In genomic region chr7:1569833-1570632, GRCh38 we compare ENCODE assay signal across 8 cellular contexts. TPM values are rescaled to one million over a fixed set of nuclear protein-coding genes. Genes with fewer than 3 reads are reported as not detected.
DNase-seq lines count a peak whose midpoint lies in the region; ATAC-seq, FAIRE-seq and TF ChIP-seq lines count a peak whose summit lies in the region.

Gene PSMG3 (minus strand): TSS chr7:1570032. CDS start chr7:1569339, 693 bp downstream.

- H3K23ac ChIP-seq in neuronal stem cell (ENCODE audit: low read depth, low read length, poor library complexity), result peak within 1 kb of the TSS; percentile 60

- H3K27ac ChIP-seq in foreskin keratinocyte (peak within 1 kb of the TSS; percentile 79), neuronal stem cell (replicated peaks; ENCODE audit: low read length) (peak within 1 kb of the TSS; percentile 31), subcutaneous abdominal adipose tissue (ENCODE audit: low read depth, low read length) (peak within 1 kb of the TSS; percentile 88)

- peak; percentile 89 for DNase-seq in G401 (ENCODE audit: low spot score)
- DNase-seq in H54 (ENCODE audit: insufficient read length, low spot score), result peak; percentile 97
- peak; percentile 94 for DNase-seq in LoVo (ENCODE audit: low spot score)
- peak; percentile 87 for DNase-seq in SIG-M5 treated with dmso at 0.1 percent for 504 hours (lab: John Stamatoyannopoulos, UW; ENCODE audit: unreplicated experiment)
- peak; percentile 86 for DNase-seq in activated gamma-delta T cell treated with Interleukin-2 at 50 U/mL for 16 hours
- DNase-seq in foreskin keratinocyte, result peak; percentile 62 to 69
- peak; percentile 58 for DNase-seq in neuronal stem cell (ENCODE audit: low spot score)

- H3K9me3 ChIP-seq in neuronal stem cell (replicated peaks in 1 of 2; ENCODE audit: control insufficient read depth in 2 of 2, insufficient read depth in 1 of 2, low read depth in 1 of 2, low read length in 2 of 2), result no peaks in the 10 kb centered on the region
- H3K9me3 ChIP-seq in subcutaneous abdominal adipose tissue (ENCODE audit: control insufficient read depth in 5 of 5, low read length in 5 of 5), result no peaks in the 10 kb centered on the region

- H3K4me3 ChIP-seq in neuronal stem cell (ENCODE audit: low read length in 2 of 2) (peak within 1 kb of the TSS; percentile 56 to 83), subcutaneous abdominal adipose tissue (ENCODE audit: low read depth in 1 of 5, low read length in 5 of 5) (peak within 1 kb of the TSS; percentile 78 to 92 (median 91))

- peak; percentile 83 for ATAC-seq in foreskin keratinocyte

- H3K4me1 ChIP-seq in foreskin keratinocyte, result peaks cover 15% of the 10 kb centered on the region
- H3K4me1 ChIP-seq in neuronal stem cell (ENCODE audit: control insufficient read depth in 2 of 2, insufficient read depth in 1 of 2, low read depth in 1 of 2, low read length in 2 of 2), result peaks cover 12 to 14% of the 10 kb centered on the region in 2 donors
- H3K4me1 ChIP-seq in subcutaneous abdominal adipose tissue (ENCODE audit: control insufficient read depth in 5 of 5, insufficient read depth in 5 of 5, low read length in 5 of 5), result peaks cover 5 to 55% (median 39%) of the 10 kb centered on the region in 5 donors

- peak within 1 kb of the TSS; percentile 90 for H2AFZ ChIP-seq in neuronal stem cell (ENCODE audit: low read length)

- peak within 1 kb of the TSS; percentile 43 for H3K14ac ChIP-seq in neuronal stem cell (ENCODE audit: low read length)

- H2BK15ac ChIP-seq in neuronal stem cell (ENCODE audit: low read length), result no peak within 1 kb of the TSS

- H3K36me3 ChIP-seq in neuronal stem cell (replicated peaks in 1 of 2; ENCODE audit: control insufficient read depth in 2 of 2, insufficient read depth in 2 of 2, low read length in 2 of 2), result peaks cover 0 to 1% of the 10 kb centered on the region in 2 donors
- peaks cover 0 to 20% (median 10%) of the 10 kb centered on the region in 5 donors for H3K36me3 ChIP-seq in subcutaneous abdominal adipose tissue (ENCODE audit: control insufficient read depth in 5 of 5, insufficient read depth in 5 of 5, low read length in 5 of 5)

- H4K8ac ChIP-seq in neuronal stem cell (ENCODE audit: low read depth, low read length), result no peak within 1 kb of the TSS

- no peak within 1 kb of the TSS for H4K91ac ChIP-seq in neuronal stem cell (ENCODE audit: low read depth, low read length, poor library complexity)

- no CpG with 5 or more reads among the region's 95 CpGs for WGBS in neuronal stem cell (ENCODE audit: extremely low coverage in 2 of 2, insufficient read length in 2 of 2, insufficient replicate concordance in 1 of 2), 2 donors

- H2AK5ac ChIP-seq in neuronal stem cell (ENCODE audit: low read depth, low read length), result peak within 1 kb of the TSS; percentile 66

- TF ChIP-seq POLR2A in H54 (IDR thresholded peaks at IDR 0.05; ENCODE audit: low read depth, low read length), result peak; percentile 86

- peaks cover 4% of the 10 kb centered on the region for H3K79me1 ChIP-seq in neuronal stem cell (ENCODE audit: low read depth, low read length)

- H3K18ac ChIP-seq in neuronal stem cell (ENCODE audit: low read length), result peak within 1 kb of the TSS; percentile 72

- no peak for FAIRE-seq in H54 (lab: Jason Lieb, UNC)

- H2BK5ac ChIP-seq in neuronal stem cell (ENCODE audit: low read length), result no peak within 1 kb of the TSS

- in situ Hi-C loops in G401 (cut with HindIII; ENCODE audit: low sequenced_read_pairs), result no loop called here

- no peak within 1 kb of the TSS for H2BK12ac ChIP-seq in neuronal stem cell (ENCODE audit: low read length)

- H3K27me3 ChIP-seq in foreskin keratinocyte (no peaks in the 10 kb centered on the region), neuronal stem cell (ENCODE audit: control insufficient read depth in 3 of 3, insufficient read depth in 3 of 3, low read depth in 1 of 3, low read length in 3 of 3) (peaks cover 0 to 2% (median 0%) of the 10 kb centered on the region in 3 experiments), subcutaneous abdominal adipose tissue (ENCODE audit: control insufficient read depth in 5 of 5, insufficient read depth in 4 of 5, low read length in 5 of 5) (no peaks in the 10 kb centered on the region)

- H3K4ac ChIP-seq in neuronal stem cell (ENCODE audit: low read length), result no peak within 1 kb of the TSS

- peak within 1 kb of the TSS; percentile 56 for H3K4me2 ChIP-seq in neuronal stem cell (ENCODE audit: insufficient read depth, low read length, poor library complexity, severe bottlenecking)

- no peak within 1 kb of the TSS for H2BK120ac ChIP-seq in neuronal stem cell (ENCODE audit: low read depth, low read length)

- H3K9ac ChIP-seq in neuronal stem cell (ENCODE audit: low read depth, low read length, poor library complexity) (peak within 1 kb of the TSS; percentile 83), subcutaneous abdominal adipose tissue (ENCODE audit: low read length in 5 of 5) (peak within 1 kb of the TSS; percentile 77 to 97 (median 93))

- TF ChIP-seq CTCF in foreskin keratinocyte (conservative IDR thresholded peaks at IDR 0.05), result peak; percentile 47

RNA-seq across cellular contexts. Expression of gene PSMG3, which starts in this region (rescaled TPM):
- total RNA-seq in G401 (2014; rRNA removed; shearing (Covaris generic)), result 97.4 and 104 TPM in 2 replicates
- total RNA-seq in foreskin keratinocyte, result 56.4 and 59.7 TPM in 2 replicates
- 82.3 and 92.6 TPM in 2 replicates for polyA plus RNA-seq in foreskin keratinocyte
- polyA plus RNA-seq in neuronal stem cell (2013, experiment 1 of 2), result 16.9 TPM
- 15.7 TPM for polyA plus RNA-seq in neuronal stem cell (2013, experiment 2 of 2)

Comparison
In these comparisons a context has a peak if more than half of its experiments do, and no peak if none do; other contexts are left out.
1. Peak in every context shown above with its lines: DNase-seq, ATAC-seq, H3K4me3 ChIP-seq and H3K27ac ChIP-seq.
2. H3K27ac ChIP-seq: peak in every context shown above with its lines; median percentile 88 in subcutaneous abdominal adipose tissue; 79 in foreskin keratinocyte; 31 in neuronal stem cell.